In the genomic region with DNA sequence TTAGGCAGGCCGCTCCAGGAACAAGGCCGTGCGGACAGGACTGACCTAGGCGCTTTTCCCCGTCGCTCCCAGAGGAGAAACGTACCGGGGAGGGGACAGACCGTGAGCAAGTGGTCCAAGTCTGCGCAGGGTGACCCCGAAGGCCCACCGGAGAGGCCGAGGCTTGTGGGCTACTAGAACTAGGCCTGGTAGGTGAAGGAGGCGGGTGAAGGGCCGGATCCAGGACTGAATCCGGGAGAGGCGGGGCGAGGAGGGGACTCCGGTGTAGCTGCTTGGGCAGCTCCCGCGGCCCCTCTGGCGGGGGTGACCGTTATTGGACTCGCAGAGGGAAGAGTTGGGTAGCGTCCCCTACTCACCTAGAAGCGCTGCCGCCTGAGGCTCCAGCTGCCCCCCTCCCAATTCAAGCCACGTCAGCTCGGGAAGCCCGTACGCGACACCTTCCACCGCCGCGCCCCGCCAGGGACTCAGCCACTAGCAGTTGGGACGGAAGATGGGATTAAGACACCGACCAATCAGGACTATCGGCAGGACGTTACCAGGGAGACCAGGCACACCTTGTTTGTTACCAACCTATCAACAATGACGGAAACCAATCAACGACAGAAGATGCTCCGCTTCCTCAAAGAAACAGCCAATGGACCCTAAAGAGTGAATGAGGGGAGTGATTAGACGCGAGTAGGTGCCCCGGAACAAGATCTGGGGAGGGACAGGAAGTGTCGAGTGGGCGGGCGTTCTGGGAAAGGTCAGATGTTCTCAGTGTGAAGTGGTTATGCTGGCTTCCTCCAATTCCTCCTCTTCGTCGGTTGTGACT, we compare ENCODE assay signal across 8 cellular contexts. TPM values are rescaled to one million over a fixed set of nuclear protein-coding genes. Genes with fewer than 3 reads are reported as not detected.
DNase-seq lines count a peak whose midpoint lies in the region; ATAC-seq and TF ChIP-seq lines count a peak whose summit lies in the region.

A gene with protein sequence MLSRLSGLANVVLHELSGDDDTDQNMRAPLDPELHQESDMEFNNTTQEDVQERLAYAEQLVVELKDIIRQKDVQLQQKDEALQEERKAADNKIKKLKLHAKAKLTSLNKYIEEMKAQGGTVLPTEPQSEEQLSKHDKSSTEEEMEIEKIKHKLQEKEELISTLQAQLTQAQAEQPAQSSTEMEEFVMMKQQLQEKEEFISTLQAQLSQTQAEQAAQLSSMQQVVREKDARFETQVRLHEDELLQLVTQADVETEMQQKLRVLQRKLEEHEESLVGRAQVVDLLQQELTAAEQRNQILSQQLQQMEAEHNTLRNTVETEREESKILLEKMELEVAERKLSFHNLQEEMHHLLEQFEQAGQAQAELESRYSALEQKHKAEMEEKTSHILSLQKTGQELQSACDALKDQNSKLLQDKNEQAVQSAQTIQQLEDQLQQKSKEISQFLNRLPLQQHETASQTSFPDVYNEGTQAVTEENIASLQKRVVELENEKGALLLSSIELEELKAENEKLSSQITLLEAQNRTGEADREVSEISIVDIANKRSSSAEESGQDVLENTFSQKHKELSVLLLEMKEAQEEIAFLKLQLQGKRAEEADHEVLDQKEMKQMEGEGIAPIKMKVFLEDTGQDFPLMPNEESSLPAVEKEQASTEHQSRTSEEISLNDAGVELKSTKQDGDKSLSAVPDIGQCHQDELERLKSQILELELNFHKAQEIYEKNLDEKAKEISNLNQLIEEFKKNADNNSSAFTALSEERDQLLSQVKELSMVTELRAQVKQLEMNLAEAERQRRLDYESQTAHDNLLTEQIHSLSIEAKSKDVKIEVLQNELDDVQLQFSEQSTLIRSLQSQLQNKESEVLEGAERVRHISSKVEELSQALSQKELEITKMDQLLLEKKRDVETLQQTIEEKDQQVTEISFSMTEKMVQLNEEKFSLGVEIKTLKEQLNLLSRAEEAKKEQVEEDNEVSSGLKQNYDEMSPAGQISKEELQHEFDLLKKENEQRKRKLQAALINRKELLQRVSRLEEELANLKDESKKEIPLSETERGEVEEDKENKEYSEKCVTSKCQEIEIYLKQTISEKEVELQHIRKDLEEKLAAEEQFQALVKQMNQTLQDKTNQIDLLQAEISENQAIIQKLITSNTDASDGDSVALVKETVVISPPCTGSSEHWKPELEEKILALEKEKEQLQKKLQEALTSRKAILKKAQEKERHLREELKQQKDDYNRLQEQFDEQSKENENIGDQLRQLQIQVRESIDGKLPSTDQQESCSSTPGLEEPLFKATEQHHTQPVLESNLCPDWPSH (N-terminal part only) (minus strand): TSS at position 466 of the 811 bp plus-strand sequence. CDS start 18,770 bp downstream, outside the sequence.

- H3K4me3 Mint-ChIP-seq in activated naive CD8-positive, alpha-beta T cell treated with anti-CD3 and anti-CD28 coated beads for 36 hours, result no peak within 1 kb of the TSS
- H3K4me3 Mint-ChIP-seq in osteocyte (ENCODE audit: unreplicated experiment), result no peak within 1 kb of the TSS

- H3K36me3 Mint-ChIP-seq in activated naive CD8-positive, alpha-beta T cell treated with anti-CD3 and anti-CD28 coated beads for 36 hours, result no peaks in the 10 kb centered on the region
- H3K36me3 Mint-ChIP-seq in osteocyte (ENCODE audit: unreplicated experiment), result no peaks in the 10 kb centered on the region

- intact Hi-C loops in head of caudate nucleus (cut with DNase I), result no loop called here

- WGBS in thymus, result under 1% methylated on average over 51 of the region's 51 CpGs

- peaks cover 14% of the 10 kb centered on the region for H3K4me1 Mint-ChIP-seq in activated naive CD8-positive, alpha-beta T cell treated with anti-CD3 and anti-CD28 coated beads for 36 hours
- H3K4me1 Mint-ChIP-seq in osteocyte (ENCODE audit: unreplicated experiment), result peaks cover 9% of the 10 kb centered on the region

- H3K27me3 Mint-ChIP-seq in activated naive CD8-positive, alpha-beta T cell treated with anti-CD3 and anti-CD28 coated beads for 36 hours, result peaks cover 6% of the 10 kb centered on the region
- peaks cover 23% of the 10 kb centered on the region for H3K27me3 Mint-ChIP-seq in osteocyte (ENCODE audit: unreplicated experiment)

- H3K4me3 ChIP-seq in thymus (ENCODE audit: low read length), result peak within 1 kb of the TSS; percentile 79

- peaks cover 2% of the 10 kb centered on the region for H3K4me1 ChIP-seq in thymus (ENCODE audit: control insufficient read depth, insufficient read depth, low read length)

- H3K9me3 ChIP-seq in thymus (ENCODE audit: control insufficient read depth), result no peaks in the 10 kb centered on the region

- peak; percentile 14 for TF ChIP-seq CTCF in osteocyte (IDR thresholded peaks at IDR 0.05)

- H3K9me3 Mint-ChIP-seq in activated naive CD8-positive, alpha-beta T cell treated with anti-CD3 and anti-CD28 coated beads for 36 hours, result no peaks in the 10 kb centered on the region
- no peaks in the 10 kb centered on the region for H3K9me3 Mint-ChIP-seq in osteocyte (ENCODE audit: unreplicated experiment)

- peaks cover 11% of the 10 kb centered on the region for H3K27me3 ChIP-seq in thymus (ENCODE audit: control insufficient read depth, insufficient read depth)

- no peaks in the 10 kb centered on the region for H3K36me3 ChIP-seq in thymus (ENCODE audit: control insufficient read depth, insufficient read depth)

- H3K27ac Mint-ChIP-seq in activated naive CD8-positive, alpha-beta T cell treated with anti-CD3 and anti-CD28 coated beads for 36 hours, result no peak within 1 kb of the TSS
- no peak within 1 kb of the TSS for H3K27ac Mint-ChIP-seq in osteocyte (ENCODE audit: unreplicated experiment)

- H3K27ac ChIP-seq in thymus (ENCODE audit: low read depth), result peak within 1 kb of the TSS; percentile 77

- peak; percentile 95 for TF ChIP-seq POLR2A in GM10847 (IDR thresholded peaks at IDR 0.05; ENCODE audit: extremely low read depth, insufficient read length)

- DNase-seq in NCI-H1105 (lab: John Stamatoyannopoulos, UW) (peak; percentile 100), SKM-1 (lab: John Stamatoyannopoulos, UW; ENCODE audit: unreplicated experiment) (peak; percentile 99), head of caudate nucleus (peak; percentile 87 to 99 (median 95)), osteocyte (ENCODE audit: extremely low spot score, unreplicated experiment) (peak; percentile 96)
- peak; percentile 89 for DNase-seq in activated naive CD8-positive, alpha-beta T cell treated with anti-CD3 and anti-CD28 coated beads for 36 hours

- peak; percentile 97 for ATAC-seq in HG02642 (IDR thresholded peaks at IDR 0.05; ENCODE audit: poor library complexity, unreplicated experiment)

RNA-seq across cellular contexts. Expression of the gene that starts here (rescaled TPM):
- 10 to 100 TPM; 14.0 to 15.3 TPM for total RNA-seq in activated naive CD8-positive, alpha-beta T cell treated with anti-CD3 and anti-CD28 coated beads for 36 hours
- 60.5 and 71.9 TPM in 2 replicates for total RNA-seq in osteocyte
- 18.0 TPM for polyA plus RNA-seq in thymus

Comparison
In these comparisons a context has a peak if more than half of its experiments do, and no peak if none do; other contexts are left out.
1. Peak in every context shown above with its lines: DNase-seq, ATAC-seq, H3K4me3 ChIP-seq and H3K27ac ChIP-seq.